In the genomic region with DNA sequence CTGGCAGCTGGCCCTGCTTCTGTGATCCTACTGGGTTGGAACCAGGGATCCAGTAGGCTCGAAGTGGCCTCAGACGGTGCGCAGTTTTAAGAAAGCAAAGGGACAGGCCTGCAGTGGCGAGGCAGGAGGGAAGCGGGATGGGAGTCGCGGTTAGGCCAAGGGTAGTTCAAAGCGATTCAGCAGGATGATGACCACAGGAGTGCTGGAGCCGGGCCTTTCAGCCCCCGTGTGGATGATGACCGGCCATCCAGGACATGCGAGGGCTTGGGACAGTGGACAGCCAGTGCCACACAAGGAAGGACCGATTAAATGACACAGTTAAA, we compare ENCODE assay signal across 7 cellular contexts. TPM values are rescaled to one million over a fixed set of nuclear protein-coding genes. Genes with fewer than 3 reads are reported as not detected.
DNase-seq lines count a peak whose midpoint lies in the region; ATAC-seq, FAIRE-seq and TF ChIP-seq lines count a peak whose summit lies in the region.

No MANE protein-coding gene starts in this region.

- ATAC-seq in HG02943 (IDR thresholded peaks at IDR 0.05; ENCODE audit: low read depth, unreplicated experiment) (peak; percentile 6), RWPE2 (ENCODE audit: low read depth) (peak; percentile 47), HG03571 (IDR thresholded peaks at IDR 0.05; ENCODE audit: unreplicated experiment) (no peak)

- H3K36me3 ChIP-seq in RWPE2 (ENCODE audit: low read depth) (no peaks in the 10 kb centered on the region; the same call in 1 of the 2 replicates), H1 (ENCODE audit: control insufficient read depth in 2 of 4, insufficient read depth in 4 of 4, low read length in 3 of 4) (no peaks in the 10 kb centered on the region)

- no peak overlapping the region for H2BK120ac ChIP-seq in H1 (replicated peaks; ENCODE audit: low read depth, low read length)

- CTCF ChIA-PET in H1 (lab: Charles Lee; ENCODE audit: partially characterized antibody), result interaction anchor here (0.7 to 1.5 kb wide), 3 partner anchors 32 to 68 kb away, joined by 3 to 4 read pairs (median 3); no protein-coding TSS in a partner anchor

- no peak overlapping the region for H3K23ac ChIP-seq in H1 (ENCODE audit: insufficient read length)

- H2BK12ac ChIP-seq in H1 (ENCODE audit: low read depth, low read length), result 0 out of 2 replicates have a peak overlapping the region, but pooled peaks have one; percentile 68

- H3K9me3 ChIP-seq in RWPE2 (ENCODE audit: severe bottlenecking) (no peaks in the 10 kb centered on the region), H1 (ENCODE audit: insufficient read depth in 2 of 2, low read depth in 1 of 2, low read length in 1 of 2) (no peaks in the 10 kb centered on the region)

- H4K20me1 ChIP-seq in H1 (replicated peaks in 1 of 2; ENCODE audit: control insufficient read depth in 1 of 2, insufficient read depth in 2 of 2, low read length in 2 of 2), result no peaks in the 10 kb centered on the region

- H3K9ac ChIP-seq in H1 (replicated peaks in 1 of 4; ENCODE audit: extremely low read depth in 1 of 4, low read depth in 3 of 4, low read length in 3 of 4), result peak overlapping the region; percentile 66 to 89 (median 85)

- H4K8ac ChIP-seq in H1 (ENCODE audit: extremely low read depth, insufficient read depth, low read length), result peak overlapping the region; percentile 98

- no peak overlapping the region for H2BK20ac ChIP-seq in H1 (ENCODE audit: low read length)

- H3K27ac ChIP-seq in RWPE2 (ENCODE audit: poor library complexity, severe bottlenecking) (peak overlapping the region; percentile 46), H1 (ENCODE audit: low read depth, low read length) (peak overlapping the region; percentile 70)

- peak overlapping the region; percentile 65 for H4K5ac ChIP-seq in H1 (ENCODE audit: insufficient read length, low read depth, low read length)

- no peak for TF ChIP-seq RAD21 in H1 (IDR thresholded peaks at IDR 0.05 in 1 of 2, conservative IDR thresholded peaks at IDR 0.05 in 1 of 2; ENCODE audit: low read depth in 2 of 2, low read length in 2 of 2)

- H3K79me2 ChIP-seq in H1 (ENCODE audit: control insufficient read depth in 1 of 2, insufficient read depth in 2 of 2, low read length in 2 of 2), result peaks cover 0 to 41% of the 10 kb centered on the region in 2 experiments; a peak in 2 of 4 replicates

- no peak for FAIRE-seq in H1 (lab: Jason Lieb, UNC)
- FAIRE-seq in urothelium cell line (lab: Jason Lieb, UNC), result no peak

- H4K91ac ChIP-seq in H1 (replicated peaks; ENCODE audit: insufficient read length, low read length), result peak overlapping the region; percentile 95

- POLR2A ChIA-PET in H1 (lab: Charles Lee; ENCODE audit: partially characterized antibody), result interaction anchor here (0.8 to 2.0 kb wide), 4 partner anchors 9 to 523 kb away, joined by 3 to 13 read pairs (median 4); no protein-coding TSS in a partner anchor

- H3K4me3 ChIP-seq in RWPE2 (ENCODE audit: severe bottlenecking) (peak overlapping the region; percentile 67), H1 (ENCODE audit: extremely low read depth in 1 of 4, insufficient read depth in 2 of 4, low read depth in 3 of 4, low read length in 4 of 4) (peak overlapping the region; percentile 48 to 76 (median 66))

- peak overlapping the region; percentile 72 to 92 for H3K4me2 ChIP-seq in H1 (ENCODE audit: insufficient read depth in 1 of 2, low read depth in 2 of 2, low read length in 2 of 2)

- H3K79me1 ChIP-seq in H1 (ENCODE audit: low read depth, low read length), result peaks cover under 1% of the 10 kb centered on the region

- H2AK5ac ChIP-seq in H1 (ENCODE audit: low read depth, low read length), result no peak overlapping the region

- peak overlapping the region; percentile 22 for H3K56ac ChIP-seq in H1 (replicated peaks; ENCODE audit: insufficient read length, low read depth, low read length)

- no peak for TF ChIP-seq CTCF in RWPE2 (IDR thresholded peaks at IDR 0.05; ENCODE audit: poor library complexity, severe bottlenecking)
- TF ChIP-seq CTCF in H1 (IDR thresholded peaks at IDR 0.05; ENCODE audit: control extremely low read depth in 1 of 3, insufficient read depth in 1 of 3, low read depth in 1 of 3, low read length in 3 of 3), result no peak

- no peak for TF ChIP-seq POLR2A in H1 (IDR thresholded peaks at IDR 0.05; ENCODE audit: control extremely low read depth in 1 of 2, low read depth in 2 of 2, low read length in 2 of 2)

- peak overlapping the region; percentile 11; the same call in 1 of the 2 replicates for H2AFZ ChIP-seq in H1 (ENCODE audit: low read length)

- no peak overlapping the region for H3K14ac ChIP-seq in H1 (ENCODE audit: insufficient read length)

- peak overlapping the region; percentile 92 for H3K4ac ChIP-seq in H1 (replicated peaks; ENCODE audit: insufficient read length, low read depth, low read length)

- peak; percentile 55 for DNase-seq in GF-D8 (lab: John Stamatoyannopoulos, UW)
- DNase-seq in RWPE2 (ENCODE audit: low spot score), result no peak
- DNase-seq in H1 (ENCODE audit: low read depth in 1 of 2, low spot score in 2 of 2), result peak in 1 of 2 experiments; percentile 63
- peak; percentile 90 for DNase-seq in mesenteric fat pad (ENCODE audit: low spot score)
- DNase-seq in urothelium cell line (ENCODE audit: low spot score), result peak; percentile 32

- peaks cover 10% of the 10 kb centered on the region; the same call in 1 of the 2 replicates for H3K23me2 ChIP-seq in H1 (ENCODE audit: low read depth, low read length)

- H2BK15ac ChIP-seq in H1 (ENCODE audit: low read length), result no peak overlapping the region

- TF ChIP-seq EP300 in H1 (IDR thresholded peaks at IDR 0.05; ENCODE audit: borderline replicate concordance in 1 of 2, low read depth in 2 of 2, low read length in 2 of 2), result no peak

- H2BK5ac ChIP-seq in H1 (ENCODE audit: low read depth, low read length), result peak overlapping the region; percentile 76; the same call in 1 of the 2 replicates

- 11% methylated on average over 12 of the region's 13 CpGs; no CpG with 5 or more reads in 1 of the 2 experiments for WGBS in H1 (ENCODE audit: extremely low coverage in 1 of 2, insufficient coverage in 1 of 2, insufficient read length in 1 of 2, insufficient replicate concordance in 2 of 2, low coverage in 1 of 2, low lambda C conversion rate in 2 of 2, missing lambda C conversion rate in 1 of 2), 2 experiments

- peaks cover 10% of the 10 kb centered on the region for H3K4me1 ChIP-seq in RWPE2 (ENCODE audit: insufficient read depth, poor library complexity, severe bottlenecking)
- H3K4me1 ChIP-seq in H1 (replicated peaks in 1 of 4; ENCODE audit: control insufficient read depth in 3 of 4, insufficient read depth in 4 of 4, low read length in 3 of 4), result peaks cover 3 to 12% (median 8%) of the 10 kb centered on the region in 4 experiments; a peak in 6 of 7 replicates

- H3K27me3 ChIP-seq in RWPE2 (ENCODE audit: insufficient read depth, poor library complexity, severe bottlenecking) (no peaks in the 10 kb centered on the region), H1 (replicated peaks in 1 of 4; ENCODE audit: control insufficient read depth in 3 of 4, extremely low read depth in 1 of 4, insufficient read depth in 3 of 4, low read length in 3 of 4) (no peaks in the 10 kb centered on the region)

- peak overlapping the region; percentile 81; the same call in 1 of the 2 replicates for H3K18ac ChIP-seq in H1 (ENCODE audit: extremely low read depth, low read length)

TF ChIP-seq in H1, 55 proteins besides CTCF, POLR2A, EP300 and RAD21:
- TF ChIP-seq POLR2AphosphoS5 (IDR thresholded peaks at IDR 0.05; ENCODE audit: low read depth, low read length) (peak; percentile 55; the same call in 1 of the 2 replicates), YY1 (IDR thresholded peaks at IDR 0.05; ENCODE audit: low read depth, low read length) (no peak)

RNA-seq across cellular contexts. Expression of gene RNASEH2B, which starts 0.9 kb away (rescaled TPM):
- 43.8 and 43.9 TPM in 2 replicates for total RNA-seq in H1 (2021; fragmentation: NEBNext Ultra II Directional; extraction: Animal tissue kit (Norgen Biotek cat#: 25700))
- polyA plus RNA-seq in H1 (2011; rRNA removed), result 8.5 and 19.3 TPM in 2 replicates
- polyA plus RNA-seq in H1 (2011; cell fraction: cytosol; rRNA removed), result 21.2 TPM
- polyA plus RNA-seq in H1 (2011; cell fraction: nucleus; rRNA removed), result 7.2 TPM
- polyA plus RNA-seq in H1 (2012, experiment 1 of 2), result 26.5 to 52.4 TPM (median 33.4 TPM) in 4 replicates
- polyA plus RNA-seq in H1 (2012, experiment 2 of 2), result 19.3 TPM
- polyA plus RNA-seq in H1 (2013, experiment 1 of 2), result 44.7 TPM
- 45.8 TPM for polyA plus RNA-seq in H1 (2013, experiment 2 of 2)
- polyA minus RNA-seq in H1 (2011; rRNA and poly(A)+ RNA removed), result 17.2 and 19.5 TPM in 2 replicates
- polyA minus RNA-seq in H1 (2011; cell fraction: cytosol; rRNA and poly(A)+ RNA removed), result 11.7 TPM
- 66.1 TPM for polyA minus RNA-seq in H1 (2011; cell fraction: nucleus; rRNA and poly(A)+ RNA removed)
- total RNA-seq in mesenteric fat pad, result 31.6 TPM
